In genomic region chr16:383326-384020, GRCh38 we compare ENCODE assay signal across 6 cellular contexts. TPM values are rescaled to one million over a fixed set of nuclear protein-coding genes. Genes with fewer than 3 reads are reported as not detected.
DNase-seq lines count a peak whose midpoint lies in the region; ATAC-seq lines count a peak whose summit lies in the region.

No MANE protein-coding gene starts in this region.

- ATAC-seq in HG02610 (IDR thresholded peaks at IDR 0.05; ENCODE audit: unreplicated experiment) = peak; percentile 46
- ATAC-seq in activated T-helper 17 cell treated with anti-CD3 and anti-CD28 coated beads, Interleukin-2, amount 50 U/mL, for 72 hours (replicated peaks) = peak; percentile 68
- peak; percentile 55 for ATAC-seq in memory B cell (ENCODE audit: low read depth)
- ATAC-seq in HG03159 (IDR thresholded peaks at IDR 0.05; ENCODE audit: unreplicated experiment) = no peak

- no peaks in the 10 kb centered on the region for H3K27me3 Mint-ChIP-seq in activated T-helper 17 cell treated with anti-CD3 and anti-CD28 coated beads, Interleukin-2, amount 50 U/mL, for 72 hours
- H3K27me3 Mint-ChIP-seq in memory B cell = no peaks in the 10 kb centered on the region

- H3K9me3 Mint-ChIP-seq in activated T-helper 17 cell treated with anti-CD3 and anti-CD28 coated beads, Interleukin-2, amount 50 U/mL, for 72 hours = no peaks in the 10 kb centered on the region
- no peaks in the 10 kb centered on the region for H3K9me3 Mint-ChIP-seq in memory B cell

- DNase-seq in memory B cell (ENCODE audit: low spot score in 2 of 2) (no peak), GDM1 (lab: John Stamatoyannopoulos, UW) (no peak), HuH-7.5 (ENCODE audit: low spot score) (no peak)

- peaks cover 6% of the 10 kb centered on the region for H3K4me1 Mint-ChIP-seq in activated T-helper 17 cell treated with anti-CD3 and anti-CD28 coated beads, Interleukin-2, amount 50 U/mL, for 72 hours
- H3K4me1 Mint-ChIP-seq in memory B cell = peaks cover 13% of the 10 kb centered on the region

- H3K36me3 Mint-ChIP-seq in activated T-helper 17 cell treated with anti-CD3 and anti-CD28 coated beads, Interleukin-2, amount 50 U/mL, for 72 hours (ENCODE audit: low read depth) = no peaks in the 10 kb centered on the region
- H3K36me3 Mint-ChIP-seq in memory B cell = no peaks in the 10 kb centered on the region

- H3K27ac Mint-ChIP-seq in activated T-helper 17 cell treated with anti-CD3 and anti-CD28 coated beads, Interleukin-2, amount 50 U/mL, for 72 hours = peak overlapping the region; percentile 65
- H3K27ac Mint-ChIP-seq in memory B cell = peak overlapping the region; percentile 43

- H3K4me3 Mint-ChIP-seq in activated T-helper 17 cell treated with anti-CD3 and anti-CD28 coated beads, Interleukin-2, amount 50 U/mL, for 72 hours = peak overlapping the region; percentile 70
- peak overlapping the region; percentile 84 for H3K4me3 Mint-ChIP-seq in memory B cell

RNA-seq across cellular contexts. Expression of gene PGAP6, which starts 1.7 kb away (rescaled TPM):
- total RNA-seq in activated T-helper 17 cell treated with anti-CD3 and anti-CD28 coated beads, Interleukin-2, amount 50 U/mL, for 72 hours = 10 to 100 TPM; 25.6 to 26.1 TPM

RNA-seq across cellular contexts. Expression of gene MRPL28, which starts 13.1 kb away (rescaled TPM):
- 10 to 100 TPM; 63.4 to 86.2 TPM for total RNA-seq in activated T-helper 17 cell treated with anti-CD3 and anti-CD28 coated beads, Interleukin-2, amount 50 U/mL, for 72 hours

RNA-seq across cellular contexts. Expression of gene NME4, which starts 13.5 kb away (rescaled TPM):
- total RNA-seq in activated T-helper 17 cell treated with anti-CD3 and anti-CD28 coated beads, Interleukin-2, amount 50 U/mL, for 72 hours = 10 to 100 TPM; 21.8 to 41.9 TPM

RNA-seq across cellular contexts. Expression of gene DECR2, which starts 18.2 kb away (rescaled TPM):
- 10 to 100 TPM; 12.0 to 12.7 TPM for total RNA-seq in activated T-helper 17 cell treated with anti-CD3 and anti-CD28 coated beads, Interleukin-2, amount 50 U/mL, for 72 hours

RNA-seq across cellular contexts. Expression of gene AXIN1, which starts 30.9 kb away (rescaled TPM):
- 10 to 100 TPM; 16.2 to 18.4 TPM for total RNA-seq in activated T-helper 17 cell treated with anti-CD3 and anti-CD28 coated beads, Interleukin-2, amount 50 U/mL, for 72 hours
